Comparison of ENCODE assay signal across 12 cellular contexts in the genomic region with DNA sequence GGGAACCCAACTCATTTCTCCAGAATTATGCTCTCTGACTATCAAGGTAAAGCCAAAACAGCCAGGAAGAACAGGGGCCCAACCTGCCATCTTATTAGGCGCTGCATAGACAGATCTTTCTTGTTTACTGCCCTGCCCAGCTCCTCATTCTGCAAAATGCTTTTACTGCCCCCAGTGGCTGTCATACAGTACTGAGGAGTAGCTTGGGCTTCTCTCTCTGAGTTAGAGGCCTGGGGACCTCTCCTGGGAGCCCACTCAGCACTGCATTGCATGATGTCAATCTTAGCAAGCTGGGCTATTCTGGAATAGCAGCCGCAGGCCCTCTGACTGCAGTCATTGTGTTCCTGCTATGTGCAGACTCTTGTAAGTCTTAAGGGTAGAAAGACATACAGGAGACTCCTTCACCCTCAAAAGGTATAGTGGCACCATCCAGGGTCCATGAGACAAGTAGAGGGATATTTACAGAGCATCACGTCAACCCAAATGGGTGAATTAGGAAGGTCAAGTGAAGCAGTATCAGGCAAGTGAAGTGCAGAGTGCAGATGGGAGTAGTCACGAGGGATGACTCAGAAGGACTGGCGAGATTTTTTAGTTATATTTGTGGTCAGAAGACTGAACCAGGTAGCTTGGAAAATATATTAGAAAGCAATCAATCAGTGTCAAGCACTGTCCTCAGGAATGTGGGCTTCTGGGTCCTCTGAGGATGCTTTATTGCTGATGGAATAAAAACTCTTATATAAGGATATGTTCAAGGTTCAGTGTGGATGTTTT.
A peak's percentile ranks its signal among the peaks of the same experiment; 100 is the strongest.
DNase-seq lines count a peak whose midpoint lies in the region; ATAC-seq and TF ChIP-seq lines count a peak whose summit lies in the region.
"Had no signal": no experiment of that assay in that cellular context is flagged by ENCODE, and none has a peak within 500 bp of the region (broad histone marks: within the 10 kb centered on the region; RNA-seq: fewer than 3 reads in every experiment).

No MANE protein-coding gene starts in this region.

- no peak overlapping the region for H3K4me3 Mint-ChIP-seq in activated naive CD4-positive, alpha-beta T cell treated with anti-CD3 and anti-CD28 coated beads for 36 hours
- H3K4me3 Mint-ChIP-seq in stimulated activated naive CD8-positive, alpha-beta T cell treated with anti-CD3 and anti-CD28 coated beads, Interleukin-15, amount 100 ng/mL, for 72 hours, result no peak overlapping the region
- H3K4me3 Mint-ChIP-seq in naive thymus-derived CD4-positive, alpha-beta T cell, result no peak overlapping the region
- H3K4me3 Mint-ChIP-seq: CD4-positive, alpha-beta memory T cell; IgD-negative memory B cell had no signal

- no peaks in the 10 kb centered on the region for H3K27me3 ChIP-seq in Karpas-422 (ENCODE audit: low read length)
- H3K27me3 ChIP-seq in naive thymus-derived CD4-positive, alpha-beta T cell (ENCODE audit: control insufficient read depth in 2 of 2, insufficient read depth in 2 of 2, low read length in 2 of 2), result no peaks in the 10 kb centered on the region
- H3K27me3 ChIP-seq: suprapubic skin had no signal

- DNase-seq in activated naive CD4-positive, alpha-beta T cell treated with anti-CD3 and anti-CD28 coated beads for 36 hours, result peak; percentile 22
- no peak for DNase-seq in activated naive CD4-positive, alpha-beta T cell (lab: John Stamatoyannopoulos, UW)
- peak; percentile 92 for DNase-seq in Karpas-422
- peak; percentile 43 for DNase-seq in choroid plexus epithelial cell (ENCODE audit: low read depth)
- DNase-seq in stimulated activated naive CD8-positive, alpha-beta T cell treated with anti-CD3 and anti-CD28 coated beads, Interleukin-15, amount 100 ng/mL, for 72 hours, result no peak
- DNase-seq in naive thymus-derived CD4-positive, alpha-beta T cell, result no peak
- DNase-seq in activated CD4-positive, CD25-positive, alpha-beta regulatory T cell treated with anti-CD3 and anti-CD28 coated beads, Interleukin-2, amount 50 U/mL, for 72 hours, result no peak
- DNase-seq: activated gamma-delta T cell; CD4-positive, alpha-beta memory T cell had no signal

- H3K4me1 ChIP-seq in Karpas-422 (ENCODE audit: low read length), result peaks cover 36% of the 10 kb centered on the region
- H3K4me1 ChIP-seq in naive thymus-derived CD4-positive, alpha-beta T cell (ENCODE audit: control insufficient read depth in 2 of 2, insufficient read depth in 2 of 2, low read length in 2 of 2), result no peaks in the 10 kb centered on the region
- H3K4me1 ChIP-seq: suprapubic skin had no signal

- no peaks in the 10 kb centered on the region for H3K9me3 Mint-ChIP-seq in activated naive CD4-positive, alpha-beta T cell treated with anti-CD3 and anti-CD28 coated beads for 36 hours
- H3K9me3 Mint-ChIP-seq in stimulated activated naive CD8-positive, alpha-beta T cell treated with anti-CD3 and anti-CD28 coated beads, Interleukin-15, amount 100 ng/mL, for 72 hours, result no peaks in the 10 kb centered on the region
- no peaks in the 10 kb centered on the region for H3K9me3 Mint-ChIP-seq in naive thymus-derived CD4-positive, alpha-beta T cell
- H3K9me3 Mint-ChIP-seq: CD4-positive, alpha-beta memory T cell; IgD-negative memory B cell had no signal

- peak; percentile 66 for ATAC-seq in stimulated activated naive CD8-positive, alpha-beta T cell treated with anti-CD3 and anti-CD28 coated beads, Interleukin-15, amount 100 ng/mL, for 72 hours
- ATAC-seq in naive thymus-derived CD4-positive, alpha-beta T cell, result no peak
- no peak for ATAC-seq in HG03432 (IDR thresholded peaks at IDR 0.05; ENCODE audit: unreplicated experiment)

- no peak overlapping the region for H3K27ac Mint-ChIP-seq in activated naive CD4-positive, alpha-beta T cell treated with anti-CD3 and anti-CD28 coated beads for 36 hours
- no peak overlapping the region for H3K27ac Mint-ChIP-seq in stimulated activated naive CD8-positive, alpha-beta T cell treated with anti-CD3 and anti-CD28 coated beads, Interleukin-15, amount 100 ng/mL, for 72 hours
- H3K27ac Mint-ChIP-seq in naive thymus-derived CD4-positive, alpha-beta T cell, result no peak overlapping the region
- H3K27ac Mint-ChIP-seq: CD4-positive, alpha-beta memory T cell; IgD-negative memory B cell had no signal

- no peaks in the 10 kb centered on the region for H3K79me2 ChIP-seq in Karpas-422 (ENCODE audit: low read length)

- no peaks in the 10 kb centered on the region for H4K20me1 ChIP-seq in Karpas-422 (ENCODE audit: insufficient read depth, low read depth, low read length)

- H3K9me3 ChIP-seq in Karpas-422 (ENCODE audit: low read length), result no peaks in the 10 kb centered on the region
- H3K9me3 ChIP-seq in naive thymus-derived CD4-positive, alpha-beta T cell (ENCODE audit: control insufficient read depth in 2 of 3, low read length in 3 of 3), result no peaks in the 10 kb centered on the region
- H3K9me3 ChIP-seq: suprapubic skin had no signal

- CTCF ChIA-PET in activated naive CD4-positive, alpha-beta T cell treated with anti-CD3 and anti-CD28 coated beads for 36 hours (lab: Charles Lee), result interaction anchor here (0.6 to 1.5 kb wide), 3 partner anchors 12 to 288 kb away, joined by 3 to 4 read pairs (median 3); no protein-coding TSS in a partner anchor
- CTCF ChIA-PET in naive thymus-derived CD4-positive, alpha-beta T cell (lab: Charles Lee), result no interaction called here

- no peaks in the 10 kb centered on the region for H3K36me3 ChIP-seq in Karpas-422 (ENCODE audit: insufficient read depth, low read length)
- no peaks in the 10 kb centered on the region for H3K36me3 ChIP-seq in naive thymus-derived CD4-positive, alpha-beta T cell (ENCODE audit: control insufficient read depth in 2 of 3, insufficient read depth in 3 of 3, low read length in 3 of 3)
- H3K36me3 ChIP-seq: suprapubic skin had no signal

- H3K4me3 ChIP-seq in Karpas-422 (ENCODE audit: low read length) (no peak overlapping the region), choroid plexus epithelial cell (ENCODE audit: low read depth, low read length) (no peak overlapping the region)
- H3K4me3 ChIP-seq in naive thymus-derived CD4-positive, alpha-beta T cell (ENCODE audit: low read length), result no peak overlapping the region
- H3K4me3 ChIP-seq: suprapubic skin had no signal

- no peak overlapping the region for H3K27ac ChIP-seq in Karpas-422 (ENCODE audit: low read length)
- H3K27ac ChIP-seq in naive thymus-derived CD4-positive, alpha-beta T cell (ENCODE audit: low read depth, low read length), result no peak overlapping the region
- H3K27ac ChIP-seq: suprapubic skin had no signal

- no peak overlapping the region for H3K9ac ChIP-seq in Karpas-422 (ENCODE audit: low read length)

- no peaks in the 10 kb centered on the region for H3K9me2 ChIP-seq in Karpas-422 (replicated peaks; ENCODE audit: insufficient read depth, low read length)

- peaks cover 2% of the 10 kb centered on the region for H3K27me3 Mint-ChIP-seq in activated naive CD4-positive, alpha-beta T cell treated with anti-CD3 and anti-CD28 coated beads for 36 hours (ENCODE audit: low read depth)
- peaks cover 25% of the 10 kb centered on the region for H3K27me3 Mint-ChIP-seq in stimulated activated naive CD8-positive, alpha-beta T cell treated with anti-CD3 and anti-CD28 coated beads, Interleukin-15, amount 100 ng/mL, for 72 hours
- H3K27me3 Mint-ChIP-seq in naive thymus-derived CD4-positive, alpha-beta T cell, result peaks cover 0 to 16% (median 2%) of the 10 kb centered on the region in 5 donors
- H3K27me3 Mint-ChIP-seq: IgD-negative memory B cell had no signal

- POLR2A ChIA-PET in naive thymus-derived CD4-positive, alpha-beta T cell (lab: Charles Lee), result no interaction called here

- H3K4me1 Mint-ChIP-seq in activated naive CD4-positive, alpha-beta T cell treated with anti-CD3 and anti-CD28 coated beads for 36 hours (ENCODE audit: low read depth), result no peaks in the 10 kb centered on the region
- H3K4me1 Mint-ChIP-seq in stimulated activated naive CD8-positive, alpha-beta T cell treated with anti-CD3 and anti-CD28 coated beads, Interleukin-15, amount 100 ng/mL, for 72 hours, result no peaks in the 10 kb centered on the region
- no peaks in the 10 kb centered on the region for H3K4me1 Mint-ChIP-seq in naive thymus-derived CD4-positive, alpha-beta T cell
- H3K4me1 Mint-ChIP-seq: CD4-positive, alpha-beta memory T cell had no signal

- H2AFZ ChIP-seq in Karpas-422 (ENCODE audit: low read length), result no peak overlapping the region

- intact Hi-C loops in activated naive CD4-positive, alpha-beta T cell treated with anti-CD3 and anti-CD28 coated beads for 36 hours (cut with micrococcal nuclease), result loop anchor here (5.0 kb wide), 1 partner anchor 291 kb away; no protein-coding TSS in a partner anchor
- intact Hi-C loops in naive thymus-derived CD4-positive, alpha-beta T cell (cut with micrococcal nuclease), result no loop called here

- peak; percentile 62 for TF ChIP-seq CTCF in choroid plexus epithelial cell (conservative IDR thresholded peaks at IDR 0.05; ENCODE audit: low read depth, low read length)

- H3K4me2 ChIP-seq in Karpas-422 (ENCODE audit: low read depth, low read length, poor library complexity, severe bottlenecking), result no peak overlapping the region

- no peaks in the 10 kb centered on the region for H3K36me3 Mint-ChIP-seq in activated naive CD4-positive, alpha-beta T cell treated with anti-CD3 and anti-CD28 coated beads for 36 hours (ENCODE audit: low read depth)
- H3K36me3 Mint-ChIP-seq in naive thymus-derived CD4-positive, alpha-beta T cell, result no peaks in the 10 kb centered on the region
- H3K36me3 Mint-ChIP-seq: CD4-positive, alpha-beta memory T cell; IgD-negative memory B cell had no signal

Comparison
In these comparisons a context has a peak if more than half of its experiments do, and no peak if none do; other contexts are left out.
1. DNase-seq: peak in activated naive CD4-positive, alpha-beta T cell treated with anti-CD3 and anti-CD28 coated beads for 36 hours (single experiment), Karpas-422 (single experiment) and choroid plexus epithelial cell (single experiment); none in activated naive CD4-positive, alpha-beta T cell (0 of 4), stimulated activated naive CD8-positive, alpha-beta T cell treated with anti-CD3 and anti-CD28 coated beads, Interleukin-15, amount 100 ng/mL, for 72 hours (0 of 2), naive thymus-derived CD4-positive, alpha-beta T cell (0 of 9) and activated CD4-positive, CD25-positive, alpha-beta regulatory T cell treated with anti-CD3 and anti-CD28 coated beads, Interleukin-2, amount 50 U/mL, for 72 hours (single experiment).